28 cellular contexts compared by ENCODE assay signal in the genomic region with DNA sequence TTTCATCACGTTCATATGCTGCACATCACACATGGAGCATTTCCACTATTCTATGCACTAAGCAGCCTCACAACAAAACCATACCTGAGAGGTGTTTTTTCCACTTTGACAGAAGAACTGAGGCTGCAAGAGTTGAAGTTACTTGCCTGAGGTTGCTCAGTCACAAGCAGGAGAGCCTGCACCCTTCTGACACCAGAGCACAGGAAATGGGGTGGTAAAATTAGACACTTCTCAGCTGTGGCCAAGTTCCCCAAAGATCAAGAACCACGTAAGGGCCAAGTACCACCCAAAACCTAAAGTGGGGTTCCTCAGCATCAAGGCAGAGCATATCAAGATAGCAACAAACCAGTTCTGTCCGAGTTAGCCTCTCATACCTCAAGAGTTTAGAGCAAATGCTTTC.
"Had no signal": no experiment of that assay in that cellular context is flagged by ENCODE, and none has a peak within 500 bp of the region (broad histone marks: within the 10 kb centered on the region; RNA-seq: fewer than 3 reads in every experiment).

No MANE protein-coding gene starts in this region.

- H3K27me3 ChIP-seq: left lung, neural progenitor cell, neutrophil, ovary, right atrium auricular region, right lobe of liver, tibial nerve, uterus had no signal

- H3K9me3 Mint-ChIP-seq: nephron progenitor cell had no signal

- H3K4me3 ChIP-seq: left lung, lower lobe of right lung, neural progenitor cell, ovary, right atrium auricular region, right lobe of liver, smooth muscle cell, tibial nerve, uterus had no signal

- H3K9me3 ChIP-seq: left lung, lower lobe of right lung, neutrophil, ovary, right atrium auricular region, right lobe of liver, tibial nerve, uterus had no signal

- H3K9ac ChIP-seq: neural progenitor cell had no signal

- H3K4me1 Mint-ChIP-seq: naive thymus-derived CD8-positive, alpha-beta T cell; nephron progenitor cell; neural progenitor cell; stimulated activated memory B cell treated with anti-CD40 and anti-IgM and Interleukin-4, amounts not matched to agents 10 μg/mL and 1 μg/mL and 100 μg/mL, for 72 hours; stimulated activated naive CD8-positive, alpha-beta T cell treated with anti-CD3 and anti-CD28 coated beads, Interleukin-15, amount 100 ng/mL, for 72 hours had no signal

- ATAC-seq: left colon; left lung; lower lobe of right lung; naive thymus-derived CD8-positive, alpha-beta T cell; right lobe of liver; stimulated activated memory B cell treated with anti-CD40 and anti-IgM and Interleukin-4, amounts not matched to agents 10 μg/mL and 1 μg/mL and 100 μg/mL, for 72 hours; stimulated activated naive CD8-positive, alpha-beta T cell treated with anti-CD3 and anti-CD28 coated beads, Interleukin-15, amount 100 ng/mL, for 72 hours had no signal

- H3K27ac ChIP-seq: left lung, lower lobe of right lung, neural progenitor cell, neutrophil, ovary, right atrium auricular region, right lobe of liver, tibial nerve, uterus had no signal

- H2AFZ ChIP-seq: neural progenitor cell had no signal

- H3K4me3 Mint-ChIP-seq: immature natural killer cell; naive thymus-derived CD8-positive, alpha-beta T cell; nephron progenitor cell; neural progenitor cell; stimulated activated memory B cell treated with anti-CD40 and anti-IgM and Interleukin-4, amounts not matched to agents 10 μg/mL and 1 μg/mL and 100 μg/mL, for 72 hours; stimulated activated naive CD8-positive, alpha-beta T cell treated with anti-CD3 and anti-CD28 coated beads, Interleukin-15, amount 100 ng/mL, for 72 hours; type B pancreatic cell had no signal

- DNase-seq: kidney; left colon; left lung; lower lobe of right lung; mammary epithelial cell; mesenchymal stem cell; naive thymus-derived CD8-positive, alpha-beta T cell; nephron progenitor cell; occipital lobe; ovary; right lobe of liver; stimulated activated CD4-positive, alpha-beta T cell treated with anti-CD3 and anti-CD28 coated beads, Interleukin-1b, Interleukin-23, amount 100 ng/mL, for 48 hours; stimulated activated CD4-positive, alpha-beta T cell treated with anti-CD3 and anti-CD28 coated beads, Interleukin-2, amount 100 ng/mL, for 48 hours; stimulated activated CD4-positive, alpha-beta T cell treated with anti-CD3 and anti-CD28 coated beads, Interleukin-4, amount 100 ng/mL, for 4 hours; stimulated activated CD8-positive, alpha-beta memory T cell treated with anti-CD3 and anti-CD28 coated beads, Interleukin-4, amount 100 ng/mL, for 48 hours; stimulated activated naive CD4-positive, alpha-beta T cell treated with Interleukin-2 at 50 U/mL for 16 hours; stimulated activated naive CD8-positive, alpha-beta T cell treated with anti-CD3 and anti-CD28 coated beads, Interleukin-15, amount 100 ng/mL, for 72 hours; substantia nigra; uterus had no signal

- H3K4me1 ChIP-seq: left lung, lower lobe of right lung, neural progenitor cell, right atrium auricular region, right lobe of liver, tibial nerve, uterus had no signal

- H3K27me3 Mint-ChIP-seq: stimulated activated memory B cell treated with anti-CD40 and anti-IgM and Interleukin-4, amounts not matched to agents 10 μg/mL and 1 μg/mL and 100 μg/mL, for 72 hours; stimulated activated naive CD8-positive, alpha-beta T cell treated with anti-CD3 and anti-CD28 coated beads, Interleukin-15, amount 100 ng/mL, for 72 hours had no signal

- H3K27ac Mint-ChIP-seq: immature natural killer cell; nephron progenitor cell; neural progenitor cell; progenitor cell of endocrine pancreas; stimulated activated memory B cell treated with anti-CD40 and anti-IgM and Interleukin-4, amounts not matched to agents 10 μg/mL and 1 μg/mL and 100 μg/mL, for 72 hours; stimulated activated naive CD8-positive, alpha-beta T cell treated with anti-CD3 and anti-CD28 coated beads, Interleukin-15, amount 100 ng/mL, for 72 hours; type B pancreatic cell had no signal

- H3K4me2 ChIP-seq: neural progenitor cell, smooth muscle cell had no signal

- H3K36me3 Mint-ChIP-seq: immature natural killer cell; naive thymus-derived CD8-positive, alpha-beta T cell; neural progenitor cell; stimulated activated memory B cell treated with anti-CD40 and anti-IgM and Interleukin-4, amounts not matched to agents 10 μg/mL and 1 μg/mL and 100 μg/mL, for 72 hours; type B pancreatic cell had no signal

- H3K36me3 ChIP-seq: left lung, lower lobe of right lung, neural progenitor cell, neutrophil, ovary, right atrium auricular region, right lobe of liver, tibial nerve, uterus had no signal
